ENCODE assay signal across 1 cellular context in genomic region chr20:49750611-49751396, GRCh38.
A peak's percentile ranks its signal among the peaks of the same experiment; 100 is the strongest.
TF ChIP-seq lines count a peak whose summit lies in the region.

No MANE protein-coding gene starts in this region.

TF ChIP-seq in HepG2, 621 proteins besides CTCF, POLR2A, EP300 and RAD21 (continued from another document and continues in another):
- TF ChIP-seq SMC3 (IDR thresholded peaks at IDR 0.05; ENCODE audit: low read length) (peak; percentile 14; the same call in 1 of the 2 replicates), TRIM22 (IDR thresholded peaks at IDR 0.05) (no peak), SPEN (CRISPR knock-in tag; IDR thresholded peaks at IDR 0.05; ENCODE audit: low read depth) (no peak), CCAR2 (optimal IDR thresholded peaks at IDR 0.05; ENCODE audit: low read depth, low read length) (no peak), NFYB (CRISPR knock-in tag; IDR thresholded peaks at IDR 0.05) (peak; percentile 75), ZNF350 (CRISPR knock-in tag; IDR thresholded peaks at IDR 0.05; ENCODE audit: borderline replicate concordance, low read depth) (no peak), NFYC (CRISPR knock-in tag; IDR thresholded peaks at IDR 0.05) (peak; percentile 65), PAXIP1 (CRISPR knock-in tag; conservative IDR thresholded peaks at IDR 0.05) (no peak), RXRA (CRISPR knock-in tag; IDR thresholded peaks at IDR 0.05) (0 out of 2 replicates have a peak, but pooled peaks have one; percentile 8), GLMP (CRISPR knock-in tag; IDR thresholded peaks at IDR 0.05; ENCODE audit: borderline replicate concordance) (no peak), PHF21A (CRISPR knock-in tag; IDR thresholded peaks at IDR 0.05) (no peak; the same call in 1 of the 2 replicates), THYN1 (CRISPR knock-in tag; IDR thresholded peaks at IDR 0.05; ENCODE audit: borderline replicate concordance, low read depth) (no peak), KAT2B (IDR thresholded peaks at IDR 0.05; ENCODE audit: borderline replicate concordance, low read depth, low read length) (no peak), NFE2L1 (CRISPR knock-in tag; IDR thresholded peaks at IDR 0.05; ENCODE audit: borderline replicate concordance) (no peak), CAMTA2 (CRISPR knock-in tag; IDR thresholded peaks at IDR 0.05; ENCODE audit: borderline replicate concordance) (no peak), MAFG (CRISPR knock-in tag; IDR thresholded peaks at IDR 0.05) (no peak), ZNF33A (CRISPR knock-in tag; IDR thresholded peaks at IDR 0.05; ENCODE audit: borderline replicate concordance) (no peak), GATA4 (IDR thresholded peaks at IDR 0.05; ENCODE audit: borderline replicate concordance, low read depth) (no peak), BRD4 (CRISPR knock-in tag; IDR thresholded peaks at IDR 0.05) (no peak), TCF12 (IDR thresholded peaks at IDR 0.05) (no peak), TCF12 (CRISPR knock-in tag; IDR thresholded peaks at IDR 0.05) (no peak), RBM39 (IDR thresholded peaks at IDR 0.05; ENCODE audit: low read depth, low read length, poor library complexity, severe bottlenecking) (no peak), ZFAT (CRISPR knock-in tag; conservative IDR thresholded peaks at IDR 0.05) (no peak), ZNF619 (CRISPR knock-in tag; IDR thresholded peaks at IDR 0.05) (0 out of 2 replicates have a peak, but pooled peaks have one; percentile 33), ATAD3A (CRISPR knock-in tag; IDR thresholded peaks at IDR 0.05) (no peak), ATF4 (CRISPR knock-in tag; IDR thresholded peaks at IDR 0.05) (no peak), ZNF549 (CRISPR knock-in tag; IDR thresholded peaks at IDR 0.05) (no peak), ZNF17 (CRISPR knock-in tag; IDR thresholded peaks at IDR 0.05) (no peak), RFX3 (CRISPR knock-in tag; IDR thresholded peaks at IDR 0.05) (no peak), ZNF263 (CRISPR knock-in tag; IDR thresholded peaks at IDR 0.05) (no peak), MAFF (IDR thresholded peaks at IDR 0.05; ENCODE audit: low read depth, low read length) (no peak), AKAP8 (CRISPR knock-in tag; IDR thresholded peaks at IDR 0.05) (no peak), SNRNP70 (IDR thresholded peaks at IDR 0.05; ENCODE audit: low read depth, low read length) (no peak), FOXC1 (CRISPR knock-in tag; IDR thresholded peaks at IDR 0.05; ENCODE audit: borderline replicate concordance) (no peak), ZFP37 (CRISPR knock-in tag; IDR thresholded peaks at IDR 0.05; ENCODE audit: borderline replicate concordance) (no peak), ZNF24 (IDR thresholded peaks at IDR 0.05) (no peak), ISX (CRISPR knock-in tag; conservative IDR thresholded peaks at IDR 0.05) (no peak), ZNF550 (CRISPR knock-in tag; IDR thresholded peaks at IDR 0.05; ENCODE audit: borderline replicate concordance) (no peak)
- TF ChIP-seq, protein P1, sequence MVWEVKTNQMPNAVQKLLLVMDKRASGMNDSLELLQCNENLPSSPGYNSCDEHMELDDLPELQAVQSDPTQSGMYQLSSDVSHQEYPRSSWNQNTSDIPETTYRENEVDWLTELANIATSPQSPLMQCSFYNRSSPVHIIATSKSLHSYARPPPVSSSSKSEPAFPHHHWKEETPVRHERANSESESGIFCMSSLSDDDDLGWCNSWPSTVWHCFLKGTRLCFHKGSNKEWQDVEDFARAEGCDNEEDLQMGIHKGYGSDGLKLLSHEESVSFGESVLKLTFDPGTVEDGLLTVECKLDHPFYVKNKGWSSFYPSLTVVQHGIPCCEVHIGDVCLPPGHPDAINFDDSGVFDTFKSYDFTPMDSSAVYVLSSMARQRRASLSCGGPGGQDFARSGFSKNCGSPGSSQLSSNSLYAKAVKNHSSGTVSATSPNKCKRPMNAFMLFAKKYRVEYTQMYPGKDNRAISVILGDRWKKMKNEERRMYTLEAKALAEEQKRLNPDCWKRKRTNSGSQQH (CRISPR knock-in tag; IDR thresholded peaks at IDR 0.05; ENCODE audit: low read depth): no peak
- TF ChIP-seq, protein P2, sequence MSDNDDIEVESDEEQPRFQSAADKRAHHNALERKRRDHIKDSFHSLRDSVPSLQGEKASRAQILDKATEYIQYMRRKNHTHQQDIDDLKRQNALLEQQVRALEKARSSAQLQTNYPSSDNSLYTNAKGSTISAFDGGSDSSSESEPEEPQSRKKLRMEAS (IDR thresholded peaks at IDR 0.05): peak; percentile 35; the same call in 1 of the 2 replicates
- TF ChIP-seq, protein P3, sequence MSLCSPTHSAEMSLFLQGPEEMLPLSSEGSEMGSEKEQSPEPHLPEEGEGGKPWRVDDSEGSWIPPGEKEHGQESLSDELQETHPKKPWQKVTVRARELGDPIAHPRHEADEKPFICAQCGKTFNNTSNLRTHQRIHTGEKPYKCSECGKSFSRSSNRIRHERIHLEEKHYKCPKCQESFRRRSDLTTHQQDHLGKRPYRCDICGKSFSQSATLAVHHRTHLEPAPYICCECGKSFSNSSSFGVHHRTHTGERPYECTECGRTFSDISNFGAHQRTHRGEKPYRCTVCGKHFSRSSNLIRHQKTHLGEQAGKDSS (CRISPR knock-in tag; IDR thresholded peaks at IDR 0.05; ENCODE audit: borderline replicate concordance, low read depth): no peak
- TF ChIP-seq, protein P4, sequence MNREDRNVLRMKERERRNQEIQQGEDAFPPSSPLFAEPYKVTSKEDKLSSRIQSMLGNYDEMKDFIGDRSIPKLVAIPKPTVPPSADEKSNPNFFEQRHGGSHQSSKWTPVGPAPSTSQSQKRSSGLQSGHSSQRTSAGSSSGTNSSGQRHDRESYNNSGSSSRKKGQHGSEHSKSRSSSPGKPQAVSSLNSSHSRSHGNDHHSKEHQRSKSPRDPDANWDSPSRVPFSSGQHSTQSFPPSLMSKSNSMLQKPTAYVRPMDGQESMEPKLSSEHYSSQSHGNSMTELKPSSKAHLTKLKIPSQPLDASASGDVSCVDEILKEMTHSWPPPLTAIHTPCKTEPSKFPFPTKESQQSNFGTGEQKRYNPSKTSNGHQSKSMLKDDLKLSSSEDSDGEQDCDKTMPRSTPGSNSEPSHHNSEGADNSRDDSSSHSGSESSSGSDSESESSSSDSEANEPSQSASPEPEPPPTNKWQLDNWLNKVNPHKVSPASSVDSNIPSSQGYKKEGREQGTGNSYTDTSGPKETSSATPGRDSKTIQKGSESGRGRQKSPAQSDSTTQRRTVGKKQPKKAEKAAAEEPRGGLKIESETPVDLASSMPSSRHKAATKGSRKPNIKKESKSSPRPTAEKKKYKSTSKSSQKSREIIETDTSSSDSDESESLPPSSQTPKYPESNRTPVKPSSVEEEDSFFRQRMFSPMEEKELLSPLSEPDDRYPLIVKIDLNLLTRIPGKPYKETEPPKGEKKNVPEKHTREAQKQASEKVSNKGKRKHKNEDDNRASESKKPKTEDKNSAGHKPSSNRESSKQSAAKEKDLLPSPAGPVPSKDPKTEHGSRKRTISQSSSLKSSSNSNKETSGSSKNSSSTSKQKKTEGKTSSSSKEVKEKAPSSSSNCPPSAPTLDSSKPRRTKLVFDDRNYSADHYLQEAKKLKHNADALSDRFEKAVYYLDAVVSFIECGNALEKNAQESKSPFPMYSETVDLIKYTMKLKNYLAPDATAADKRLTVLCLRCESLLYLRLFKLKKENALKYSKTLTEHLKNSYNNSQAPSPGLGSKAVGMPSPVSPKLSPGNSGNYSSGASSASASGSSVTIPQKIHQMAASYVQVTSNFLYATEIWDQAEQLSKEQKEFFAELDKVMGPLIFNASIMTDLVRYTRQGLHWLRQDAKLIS (CRISPR knock-in tag; IDR thresholded peaks at IDR 0.05): no peak
- TF ChIP-seq, protein P5, sequence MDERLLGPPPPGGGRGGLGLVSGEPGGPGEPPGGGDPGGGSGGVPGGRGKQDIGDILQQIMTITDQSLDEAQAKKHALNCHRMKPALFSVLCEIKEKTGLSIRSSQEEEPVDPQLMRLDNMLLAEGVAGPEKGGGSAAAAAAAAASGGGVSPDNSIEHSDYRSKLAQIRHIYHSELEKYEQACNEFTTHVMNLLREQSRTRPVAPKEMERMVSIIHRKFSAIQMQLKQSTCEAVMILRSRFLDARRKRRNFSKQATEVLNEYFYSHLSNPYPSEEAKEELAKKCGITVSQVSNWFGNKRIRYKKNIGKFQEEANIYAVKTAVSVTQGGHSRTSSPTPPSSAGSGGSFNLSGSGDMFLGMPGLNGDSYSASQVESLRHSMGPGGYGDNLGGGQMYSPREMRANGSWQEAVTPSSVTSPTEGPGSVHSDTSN (CRISPR knock-in tag; IDR thresholded peaks at IDR 0.05): 0 out of 2 replicates have a peak, but pooled peaks have one; percentile 29
- TF ChIP-seq, protein P6, sequence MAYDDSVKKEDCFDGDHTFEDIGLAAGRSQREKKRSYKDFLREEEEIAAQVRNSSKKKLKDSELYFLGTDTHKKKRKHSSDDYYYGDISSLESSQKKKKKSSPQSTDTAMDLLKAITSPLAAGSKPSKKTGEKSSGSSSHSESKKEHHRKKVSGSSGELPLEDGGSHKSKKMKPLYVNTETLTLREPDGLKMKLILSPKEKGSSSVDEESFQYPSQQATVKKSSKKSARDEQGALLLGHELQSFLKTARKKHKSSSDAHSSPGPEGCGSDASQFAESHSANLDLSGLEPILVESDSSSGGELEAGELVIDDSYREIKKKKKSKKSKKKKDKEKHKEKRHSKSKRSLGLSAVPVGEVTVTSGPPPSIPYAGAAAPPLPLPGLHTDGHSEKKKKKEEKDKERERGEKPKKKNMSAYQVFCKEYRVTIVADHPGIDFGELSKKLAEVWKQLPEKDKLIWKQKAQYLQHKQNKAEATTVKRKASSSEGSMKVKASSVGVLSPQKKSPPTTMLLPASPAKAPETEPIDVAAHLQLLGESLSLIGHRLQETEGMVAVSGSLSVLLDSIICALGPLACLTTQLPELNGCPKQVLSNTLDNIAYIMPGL (CRISPR knock-in tag; IDR thresholded peaks at IDR 0.05; ENCODE audit: borderline replicate concordance in 1 of 2, low read depth in 1 of 2): no peak
- TF ChIP-seq, protein P7, sequence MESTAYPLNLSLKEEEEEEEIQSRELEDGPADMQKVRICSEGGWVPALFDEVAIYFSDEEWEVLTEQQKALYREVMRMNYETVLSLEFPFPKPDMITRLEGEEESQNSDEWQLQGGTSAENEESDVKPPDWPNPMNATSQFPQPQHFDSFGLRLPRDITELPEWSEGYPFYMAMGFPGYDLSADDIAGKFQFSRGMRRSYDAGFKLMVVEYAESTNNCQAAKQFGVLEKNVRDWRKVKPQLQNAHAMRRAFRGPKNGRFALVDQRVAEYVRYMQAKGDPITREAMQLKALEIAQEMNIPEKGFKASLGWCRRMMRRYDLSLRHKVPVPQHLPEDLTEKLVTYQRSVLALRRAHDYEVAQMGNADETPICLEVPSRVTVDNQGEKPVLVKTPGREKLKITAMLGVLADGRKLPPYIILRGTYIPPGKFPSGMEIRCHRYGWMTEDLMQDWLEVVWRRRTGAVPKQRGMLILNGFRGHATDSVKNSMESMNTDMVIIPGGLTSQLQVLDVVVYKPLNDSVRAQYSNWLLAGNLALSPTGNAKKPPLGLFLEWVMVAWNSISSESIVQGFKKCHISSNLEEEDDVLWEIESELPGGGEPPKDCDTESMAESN (CRISPR knock-in tag; conservative IDR thresholded peaks at IDR 0.05): no peak
- TF ChIP-seq, protein P8, sequence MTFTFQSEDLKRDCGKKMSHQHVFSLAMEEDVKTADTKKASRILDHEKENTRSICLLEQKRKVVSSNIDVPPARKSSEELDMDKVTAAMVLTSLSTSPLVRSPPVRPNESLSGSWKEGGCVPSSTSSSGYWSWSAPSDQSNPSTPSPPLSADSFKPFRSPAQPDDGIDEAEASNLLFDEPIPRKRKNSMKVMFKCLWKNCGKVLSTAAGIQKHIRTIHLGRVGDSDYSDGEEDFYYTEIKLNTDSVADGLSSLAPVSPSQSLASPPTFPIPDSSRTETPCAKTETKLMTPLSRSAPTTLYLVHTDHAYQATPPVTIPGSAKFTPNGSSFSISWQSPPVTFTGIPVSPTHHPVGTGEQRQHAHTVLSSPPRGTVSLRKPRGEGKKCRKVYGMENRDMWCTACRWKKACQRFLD (CRISPR knock-in tag; IDR thresholded peaks at IDR 0.05; ENCODE audit: borderline replicate concordance): no peak
